In the genomic region with DNA sequence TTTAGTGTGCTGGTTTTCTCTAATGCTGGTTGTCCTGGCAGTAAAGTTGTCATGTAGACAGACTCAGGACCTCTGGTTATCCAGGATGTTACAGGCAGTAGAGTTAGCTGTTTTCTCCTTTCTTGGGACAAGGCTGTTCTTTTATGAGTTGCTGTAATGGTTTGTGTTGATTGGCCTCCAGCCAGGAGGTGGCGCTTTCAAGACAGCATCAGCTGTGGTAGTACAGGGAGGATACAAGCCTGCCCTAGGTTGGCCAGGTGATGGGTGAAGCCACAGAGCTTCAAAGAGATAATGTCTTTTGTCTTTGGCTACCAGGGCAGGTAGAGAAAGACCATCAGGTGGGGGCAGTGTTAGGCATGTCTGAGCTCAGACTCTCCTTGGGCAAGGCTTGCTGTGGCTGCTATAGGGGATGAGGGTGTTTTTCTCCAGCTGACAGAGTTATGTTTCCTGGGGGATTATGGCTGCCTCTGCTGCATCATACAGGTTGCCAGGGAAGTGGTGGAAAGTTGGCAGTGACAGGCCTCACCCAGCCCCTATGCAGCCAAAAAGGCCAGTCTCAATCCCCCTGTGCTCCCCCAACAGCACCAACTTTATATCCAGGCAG, we compare ENCODE assay signal across 8 cellular contexts.
DNase-seq lines count a peak whose midpoint lies in the region; ATAC-seq and TF ChIP-seq lines count a peak whose summit lies in the region.

No MANE protein-coding gene starts in this region.

- intact Hi-C loops in OCI-LY7 (cut with micrococcal nuclease; ENCODE audit: unreplicated experiment), result loop anchor here (1.0 to 5.0 kb wide), 4 partner anchors 108 to 326 kb away; no protein-coding TSS in a partner anchor
- intact Hi-C loops in gastrocnemius medialis (cut with DNase I; ENCODE audit: low total_unique reads), result no loop called here
- intact Hi-C loops in sigmoid colon (cut with DNase I), result no loop called here

- no peaks in the 10 kb centered on the region for H3K36me3 ChIP-seq in OCI-LY7 (ENCODE audit: insufficient read depth, low read length)
- H3K36me3 ChIP-seq in lung (ENCODE audit: control insufficient read depth in 2 of 2, insufficient read depth in 2 of 2, low read length in 2 of 2), result no peaks in the 10 kb centered on the region
- H3K36me3 ChIP-seq in gastrocnemius medialis, result no peaks in the 10 kb centered on the region
- H3K36me3 ChIP-seq in sigmoid colon, result no peaks in the 10 kb centered on the region

- H3K4me1 Mint-ChIP-seq in activated naive CD4-positive, alpha-beta T cell treated with anti-CD3 and anti-CD28 coated beads, Interleukin-2, amount 50 U/mL, for 24 hours, result peaks cover 26% of the 10 kb centered on the region

- H4K20me1 ChIP-seq in OCI-LY7 (ENCODE audit: insufficient read depth, low read length), result no peaks in the 10 kb centered on the region

- H3K9me2 ChIP-seq in OCI-LY7 (ENCODE audit: insufficient read depth, low read length), result no peaks in the 10 kb centered on the region

- peaks cover 11% of the 10 kb centered on the region for H3K36me3 Mint-ChIP-seq in activated naive CD4-positive, alpha-beta T cell treated with anti-CD3 and anti-CD28 coated beads, Interleukin-2, amount 50 U/mL, for 24 hours

- no peaks in the 10 kb centered on the region for H3K79me2 ChIP-seq in OCI-LY7 (ENCODE audit: insufficient read depth, low read depth, low read length)

- H3K4me3 ChIP-seq in OCI-LY7 (ENCODE audit: low read depth, low read length, poor library complexity, severe bottlenecking) (no peak overlapping the region), lung (no peak overlapping the region), gastrocnemius medialis (no peak overlapping the region), sigmoid colon (no peak overlapping the region)

- H3K27ac Mint-ChIP-seq in activated naive CD4-positive, alpha-beta T cell treated with anti-CD3 and anti-CD28 coated beads, Interleukin-2, amount 50 U/mL, for 24 hours, result peak overlapping the region; percentile 69

- H3K27me3 ChIP-seq in lung (ENCODE audit: control insufficient read depth, insufficient read depth) (no peaks in the 10 kb centered on the region), gastrocnemius medialis (no peaks in the 10 kb centered on the region), sigmoid colon (no peaks in the 10 kb centered on the region)

- peaks cover 9% of the 10 kb centered on the region for H3K9me3 Mint-ChIP-seq in activated naive CD4-positive, alpha-beta T cell treated with anti-CD3 and anti-CD28 coated beads, Interleukin-2, amount 50 U/mL, for 24 hours

- no peak overlapping the region for H3K4me3 Mint-ChIP-seq in activated naive CD4-positive, alpha-beta T cell treated with anti-CD3 and anti-CD28 coated beads, Interleukin-2, amount 50 U/mL, for 24 hours

- H3K4me1 ChIP-seq in OCI-LY7 (ENCODE audit: insufficient read depth, low read length, poor library complexity, severe bottlenecking) (no peaks in the 10 kb centered on the region), lung (ENCODE audit: control insufficient read depth in 2 of 2, insufficient read depth in 2 of 2, low read length in 2 of 2) (peaks cover 0 to 4% of the 10 kb centered on the region in 2 donors), gastrocnemius medialis (no peaks in the 10 kb centered on the region), sigmoid colon (peaks cover 0 to 5% (median 2%) of the 10 kb centered on the region in 4 donors)

- CTCF ChIA-PET in OCI-LY7 (lab: Charles Lee; ENCODE audit: unreplicated experiment), result interaction anchor here (1.0 to 1.1 kb wide), 2 partner anchors 110 to 241 kb away, joined by 3 read pairs; no protein-coding TSS in a partner anchor

- peak; percentile 63 for DNase-seq in OCI-LY7 (ENCODE audit: low spot score)
- peak; percentile 44 for DNase-seq in lung (ENCODE audit: low spot score)
- DNase-seq in cerebellum (ENCODE audit: low spot score), result no peak
- DNase-seq in gastrocnemius medialis, result no peak
- no peak for DNase-seq in sigmoid colon
- DNase-seq in NCI-H526 (lab: John Stamatoyannopoulos, UW), result no peak

- H3K9me3 ChIP-seq in OCI-LY7 (ENCODE audit: low read length), result no peaks in the 10 kb centered on the region
- peaks cover 2 to 4% of the 10 kb centered on the region in 2 donors for H3K9me3 ChIP-seq in lung (ENCODE audit: control insufficient read depth in 2 of 2, insufficient read depth in 1 of 2, low read length in 1 of 2)
- no peaks in the 10 kb centered on the region for H3K9me3 ChIP-seq in gastrocnemius medialis
- peaks cover 0 to 3% (median 0%) of the 10 kb centered on the region in 4 donors for H3K9me3 ChIP-seq in sigmoid colon

- WGBS in lung, 2 donors, result 93 to 96% methylated on average over 1 of the region's 1 CpG
- 22 to 70% methylated on average over 1 of the region's 1 CpG for WGBS in sigmoid colon, 2 donors

- TF ChIP-seq CTCF in OCI-LY7 (conservative IDR thresholded peaks at IDR 0.05; ENCODE audit: low read length), result peak; percentile 84
- no peak for TF ChIP-seq CTCF in lung (IDR thresholded peaks at IDR 0.05; ENCODE audit: control extremely low read depth, extremely low read depth)
- no peak for TF ChIP-seq CTCF in gastrocnemius medialis (IDR thresholded peaks at IDR 0.05 in 4 of 5, conservative IDR thresholded peaks at IDR 0.05 in 1 of 5)
- TF ChIP-seq CTCF in sigmoid colon (IDR thresholded peaks at IDR 0.05), result no peak

- no peak overlapping the region for H2AFZ ChIP-seq in OCI-LY7 (ENCODE audit: low read length)

- H3K4me2 ChIP-seq in OCI-LY7 (ENCODE audit: low read length), result no peak overlapping the region

- H3K27me3 Mint-ChIP-seq in activated naive CD4-positive, alpha-beta T cell treated with anti-CD3 and anti-CD28 coated beads, Interleukin-2, amount 50 U/mL, for 24 hours, result no peaks in the 10 kb centered on the region

- in situ Hi-C loops in gastrocnemius medialis (cut with MboI; ENCODE audit: low sequenced_read_pairs in 4 of 4), result no loop called here

- H3K27ac ChIP-seq in OCI-LY7 (ENCODE audit: low read depth, low read length, poor library complexity, severe bottlenecking), result no peak overlapping the region
- H3K27ac ChIP-seq in lung (ENCODE audit: low read depth in 1 of 2, low read length in 1 of 2), result no peak overlapping the region
- H3K27ac ChIP-seq in gastrocnemius medialis, result no peak overlapping the region
- H3K27ac ChIP-seq in sigmoid colon, result no peak overlapping the region

- POLR2A ChIA-PET in OCI-LY7 (lab: Charles Lee), result interaction anchor here (0.6 kb wide), 2 partner anchors 160 to 308 kb away, joined by 3 read pairs; no protein-coding TSS in a partner anchor

- ATAC-seq in GM21529 (IDR thresholded peaks at IDR 0.05; ENCODE audit: unreplicated experiment) (peak; percentile 57), lung (ENCODE audit: insufficient read depth, low FRiP score) (no peak), gastrocnemius medialis (no peak)

- BruUV-seq in OCI-LY7 (replicated peaks; lab: Mats Ljungman, UMichigan), result no TSS peak

- TF ChIP-seq POLR2A in gastrocnemius medialis (IDR thresholded peaks at IDR 0.05) (no peak), sigmoid colon (IDR thresholded peaks at IDR 0.05) (no peak)

- no peak for TF ChIP-seq EP300 in sigmoid colon (IDR thresholded peaks at IDR 0.05)

Comparison
In these comparisons a context has a peak if more than half of its experiments do, and no peak if none do; other contexts are left out.
1. DNase-seq: peak in OCI-LY7 (single experiment) and lung (single experiment); none in cerebellum (single experiment), gastrocnemius medialis (0 of 2), sigmoid colon (single experiment) and NCI-H526 (0 of 2).